8 cellular contexts compared by ENCODE assay signal in genomic region chr1:11935040-11935378, GRCh38. TPM values are rescaled to one million over a fixed set of nuclear protein-coding genes. Genes with fewer than 3 reads are reported as not detected.
DNase-seq lines count a peak whose midpoint lies in the region; ATAC-seq and TF ChIP-seq lines count a peak whose summit lies in the region.

No MANE protein-coding gene starts in this region.

- H3K27ac ChIP-seq in brain microvascular endothelial cell, result peak overlapping the region; percentile 71

- no peaks in the 10 kb centered on the region for H3K27me3 ChIP-seq in brain microvascular endothelial cell (replicated peaks)
- no peaks in the 10 kb centered on the region for H3K27me3 ChIP-seq in mononuclear cell (ENCODE audit: insufficient read depth, low read length)

- in situ Hi-C loops in brain microvascular endothelial cell (cut with HindIII; ENCODE audit: low pct_ligation_motif_present, low sequenced_read_pairs), result no loop called here

- H3K4me3 ChIP-seq in AG04449 (ENCODE audit: low read depth, low read length) (peak overlapping the region; percentile 84), brain microvascular endothelial cell (ENCODE audit: low read depth, low read length) (peak overlapping the region; percentile 73), mononuclear cell (ENCODE audit: low read length) (peak overlapping the region; percentile 56)

- H3K36me3 ChIP-seq in brain microvascular endothelial cell (replicated peaks), result peaks cover 5% of the 10 kb centered on the region

- POLR2A ChIA-PET in AG04449 (lab: Yijun Ruan, JAX), result interaction anchor here (1.5 to 3.7 kb wide), 2 partner anchors 12 to 26 kb away, joined by 4 to 27 read pairs; no protein-coding TSS in a partner anchor

- peak; percentile 9 for ATAC-seq in HG02870 (IDR thresholded peaks at IDR 0.05; ENCODE audit: unreplicated experiment)
- ATAC-seq in HG02759 (IDR thresholded peaks at IDR 0.05; ENCODE audit: unreplicated experiment), result no peak
- ATAC-seq in HG03039 (IDR thresholded peaks at IDR 0.05; ENCODE audit: unreplicated experiment), result no peak
- no peak for ATAC-seq in GM18498 (IDR thresholded peaks at IDR 0.05; ENCODE audit: unreplicated experiment)

- TF ChIP-seq CTCF in AG04449 (IDR thresholded peaks at IDR 0.05; ENCODE audit: insufficient read depth, low read length, missing control alignments) (no peak), brain microvascular endothelial cell (IDR thresholded peaks at IDR 0.05; ENCODE audit: low read depth, low read length, missing control alignments) (no peak)

- DNase-seq in AG04449 (ENCODE audit: low read depth, low spot score), result no peak
- no peak for DNase-seq in brain microvascular endothelial cell
- no peak for DNase-seq in NCI-H1417 (lab: John Stamatoyannopoulos, UW)

- H3K4me1 ChIP-seq in mononuclear cell (ENCODE audit: insufficient read depth, low read length), result peaks cover 29% of the 10 kb centered on the region

- CTCF ChIA-PET in AG04449 (lab: Yijun Ruan, JAX), result no interaction called here

- no peaks in the 10 kb centered on the region for H3K9me3 ChIP-seq in mononuclear cell (ENCODE audit: low read depth, low read length)

RNA-seq across cellular contexts. Expression of gene PLOD1, which starts 0.5 kb away (rescaled TPM):
- total RNA-seq in mononuclear cell, result 21.8 TPM

RNA-seq across cellular contexts. Expression of gene KIAA2013, which starts 8.8 kb away (rescaled TPM):
- 27.3 TPM for total RNA-seq in mononuclear cell

RNA-seq across cellular contexts. Expression of gene MFN2, which starts 45.2 kb away (rescaled TPM):
- 35.2 TPM for total RNA-seq in mononuclear cell
